In the genomic region with DNA sequence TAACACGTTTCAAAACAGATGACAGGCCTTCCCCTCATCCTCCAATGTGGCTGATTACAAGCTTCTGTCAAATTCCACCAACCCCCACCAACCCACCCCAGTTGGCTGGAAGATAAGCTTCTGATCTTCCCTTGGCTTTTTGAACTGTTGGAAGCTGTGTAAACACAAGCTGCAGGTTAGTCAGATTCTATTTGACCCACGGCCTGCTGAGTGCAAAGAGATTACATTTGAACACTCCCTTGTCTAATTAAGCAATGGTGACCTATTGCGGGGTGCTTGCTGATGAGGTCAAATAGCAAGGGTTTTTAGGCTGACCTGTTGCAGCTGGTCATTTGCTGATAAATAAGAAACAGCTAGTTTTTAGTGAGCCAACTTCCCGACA, we compare ENCODE assay signal across 2 cellular contexts.
TF ChIP-seq lines count a peak whose summit lies in the region.

No MANE protein-coding gene starts in this region.

TF ChIP-seq in endothelial cell of umbilical vein, 7 proteins besides CTCF, POLR2A, EP300 and RAD21:
- no peak for TF ChIP-seq EZH2 (IDR thresholded peaks at IDR 0.05; ENCODE audit: borderline replicate concordance, low read depth, low read length, severe bottlenecking)
- peak; percentile 30 for TF ChIP-seq GATA2 (IDR thresholded peaks at IDR 0.05; ENCODE audit: insufficient read depth, insufficient read length, low read depth, low read length)

TF ChIP-seq in HepG2, 621 proteins besides CTCF, POLR2A, EP300 and RAD21 (continues in another document):
- TF ChIP-seq ZMYM4 (CRISPR knock-in tag; IDR thresholded peaks at IDR 0.05) (peak; percentile 65; the same call in 1 of the 2 replicates), ZNF747 (CRISPR knock-in tag; IDR thresholded peaks at IDR 0.05; ENCODE audit: borderline replicate concordance) (no peak), SP5 (CRISPR knock-in tag; IDR thresholded peaks at IDR 0.05; ENCODE audit: borderline replicate concordance, low read depth) (peak; percentile 45; the same call in 1 of the 2 replicates), ZMYM2 (CRISPR knock-in tag; IDR thresholded peaks at IDR 0.05) (no peak), ZFX (CRISPR knock-in tag; IDR thresholded peaks at IDR 0.05; ENCODE audit: low read depth) (peak; percentile 32; the same call in 1 of the 2 replicates), CEBPB (IDR thresholded peaks at IDR 0.05; ENCODE audit: borderline replicate concordance, low read depth, low read length) (peak; percentile 69; the same call in 1 of the 2 replicates), TCF7 (IDR thresholded peaks at IDR 0.05; ENCODE audit: low read depth) (peak; percentile 90), ZNF34 (CRISPR knock-in tag; IDR thresholded peaks at IDR 0.05; ENCODE audit: borderline replicate concordance) (no peak), BHLHE40 (IDR thresholded peaks at IDR 0.05; ENCODE audit: low read length) (peak; percentile 49; the same call in 1 of the 2 replicates), MBD4 (IDR thresholded peaks at IDR 0.05; ENCODE audit: borderline replicate concordance, low read length) (no peak), ZNF724P (CRISPR knock-in tag; IDR thresholded peaks at IDR 0.05; ENCODE audit: borderline replicate concordance) (0 out of 2 replicates have a peak, but pooled peaks have one; percentile 43), TGIF2 (CRISPR knock-in tag; IDR thresholded peaks at IDR 0.05) (no peak), KDM3A (CRISPR knock-in tag; IDR thresholded peaks at IDR 0.05; ENCODE audit: low read depth) (peak; percentile 56; the same call in 1 of the 2 replicates), PAWR (CRISPR knock-in tag; IDR thresholded peaks at IDR 0.05; ENCODE audit: borderline replicate concordance) (no peak), FOXA3 (CRISPR knock-in tag; IDR thresholded peaks at IDR 0.05) (peak; percentile 75), FOSL2 (CRISPR knock-in tag; IDR thresholded peaks at IDR 0.05) (peak; percentile 72), JUNB (CRISPR knock-in tag; IDR thresholded peaks at IDR 0.05; ENCODE audit: borderline replicate concordance) (0 out of 2 replicates have a peak, but pooled peaks have one; percentile 48), NR2F6 (IDR thresholded peaks at IDR 0.05) (peak; percentile 98), NR2F6 (CRISPR knock-in tag; IDR thresholded peaks at IDR 0.05) (peak; percentile 95), ZNF777 (CRISPR knock-in tag; IDR thresholded peaks at IDR 0.05) (no peak), AGO2 (optimal IDR thresholded peaks at IDR 0.05; ENCODE audit: low read depth, low read length) (no peak), ZNF205 (CRISPR knock-in tag; IDR thresholded peaks at IDR 0.05) (peak; percentile 29; the same call in 1 of the 2 replicates), ZBTB3 (CRISPR knock-in tag; IDR thresholded peaks at IDR 0.05; ENCODE audit: borderline replicate concordance, low read depth) (no peak), SOX13 (IDR thresholded peaks at IDR 0.05) (no peak), SOX13 (CRISPR knock-in tag; conservative IDR thresholded peaks at IDR 0.05 in 1 of 2, IDR thresholded peaks at IDR 0.05 in 1 of 2) (peak in 1 of 2 experiments; percentile 63; a peak in 2 of 4 replicates), ZFP36L1 (CRISPR knock-in tag; IDR thresholded peaks at IDR 0.05) (0 out of 2 replicates have a peak, but pooled peaks have one; percentile 32), PLRG1 (conservative IDR thresholded peaks at IDR 0.05) (no peak), HDAC1 (CRISPR knock-in tag; IDR thresholded peaks at IDR 0.05) (peak; percentile 38; the same call in 1 of the 2 replicates), SMARCC2 (IDR thresholded peaks at IDR 0.05) (no peak), ZNF616 (CRISPR knock-in tag; IDR thresholded peaks at IDR 0.05; ENCODE audit: low read depth) (no peak), SMYD3 (CRISPR knock-in tag; IDR thresholded peaks at IDR 0.05) (0 out of 2 replicates have a peak, but pooled peaks have one; percentile 41), MAFF (IDR thresholded peaks at IDR 0.05; ENCODE audit: low read depth, low read length) (0 out of 2 replicates have a peak, but pooled peaks have one; percentile 8), ZNF232 (CRISPR knock-in tag; IDR thresholded peaks at IDR 0.05; ENCODE audit: borderline replicate concordance) (no peak), EHMT2 (IDR thresholded peaks at IDR 0.05; ENCODE audit: borderline replicate concordance, low read depth, low read length) (peak; percentile 71; the same call in 1 of the 2 replicates), FOXJ3 (CRISPR knock-in tag; IDR thresholded peaks at IDR 0.05; ENCODE audit: borderline replicate concordance) (peak; percentile 53; the same call in 1 of the 2 replicates), ZNF253 (CRISPR knock-in tag; IDR thresholded peaks at IDR 0.05; ENCODE audit: borderline replicate concordance) (no peak)
- TF ChIP-seq, protein P1, sequence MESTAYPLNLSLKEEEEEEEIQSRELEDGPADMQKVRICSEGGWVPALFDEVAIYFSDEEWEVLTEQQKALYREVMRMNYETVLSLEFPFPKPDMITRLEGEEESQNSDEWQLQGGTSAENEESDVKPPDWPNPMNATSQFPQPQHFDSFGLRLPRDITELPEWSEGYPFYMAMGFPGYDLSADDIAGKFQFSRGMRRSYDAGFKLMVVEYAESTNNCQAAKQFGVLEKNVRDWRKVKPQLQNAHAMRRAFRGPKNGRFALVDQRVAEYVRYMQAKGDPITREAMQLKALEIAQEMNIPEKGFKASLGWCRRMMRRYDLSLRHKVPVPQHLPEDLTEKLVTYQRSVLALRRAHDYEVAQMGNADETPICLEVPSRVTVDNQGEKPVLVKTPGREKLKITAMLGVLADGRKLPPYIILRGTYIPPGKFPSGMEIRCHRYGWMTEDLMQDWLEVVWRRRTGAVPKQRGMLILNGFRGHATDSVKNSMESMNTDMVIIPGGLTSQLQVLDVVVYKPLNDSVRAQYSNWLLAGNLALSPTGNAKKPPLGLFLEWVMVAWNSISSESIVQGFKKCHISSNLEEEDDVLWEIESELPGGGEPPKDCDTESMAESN (CRISPR knock-in tag; conservative IDR thresholded peaks at IDR 0.05): 0 out of 2 replicates have a peak, but pooled peaks have one; percentile 46
- TF ChIP-seq, protein P2, sequence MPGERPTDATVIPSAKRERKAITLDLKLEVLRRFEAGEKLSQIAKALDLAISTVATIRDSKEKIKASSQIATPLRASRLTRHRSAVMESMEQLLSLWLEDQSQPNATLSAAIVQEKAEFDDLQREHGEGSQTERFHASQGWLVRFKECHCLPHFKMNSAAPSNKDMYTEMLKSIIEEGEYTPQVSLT (CRISPR knock-in tag; IDR thresholded peaks at IDR 0.05; ENCODE audit: borderline replicate concordance, low read depth): no peak
- TF ChIP-seq, protein P3, sequence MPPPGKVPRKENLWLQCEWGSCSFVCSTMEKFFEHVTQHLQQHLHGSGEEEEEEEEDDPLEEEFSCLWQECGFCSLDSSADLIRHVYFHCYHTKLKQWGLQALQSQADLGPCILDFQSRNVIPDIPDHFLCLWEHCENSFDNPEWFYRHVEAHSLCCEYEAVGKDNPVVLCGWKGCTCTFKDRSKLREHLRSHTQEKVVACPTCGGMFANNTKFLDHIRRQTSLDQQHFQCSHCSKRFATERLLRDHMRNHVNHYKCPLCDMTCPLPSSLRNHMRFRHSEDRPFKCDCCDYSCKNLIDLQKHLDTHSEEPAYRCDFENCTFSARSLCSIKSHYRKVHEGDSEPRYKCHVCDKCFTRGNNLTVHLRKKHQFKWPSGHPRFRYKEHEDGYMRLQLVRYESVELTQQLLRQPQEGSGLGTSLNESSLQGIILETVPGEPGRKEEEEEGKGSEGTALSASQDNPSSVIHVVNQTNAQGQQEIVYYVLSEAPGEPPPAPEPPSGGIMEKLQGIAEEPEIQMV (CRISPR knock-in tag; IDR thresholded peaks at IDR 0.05; ENCODE audit: low read depth): no peak
- TF ChIP-seq, protein P4, sequence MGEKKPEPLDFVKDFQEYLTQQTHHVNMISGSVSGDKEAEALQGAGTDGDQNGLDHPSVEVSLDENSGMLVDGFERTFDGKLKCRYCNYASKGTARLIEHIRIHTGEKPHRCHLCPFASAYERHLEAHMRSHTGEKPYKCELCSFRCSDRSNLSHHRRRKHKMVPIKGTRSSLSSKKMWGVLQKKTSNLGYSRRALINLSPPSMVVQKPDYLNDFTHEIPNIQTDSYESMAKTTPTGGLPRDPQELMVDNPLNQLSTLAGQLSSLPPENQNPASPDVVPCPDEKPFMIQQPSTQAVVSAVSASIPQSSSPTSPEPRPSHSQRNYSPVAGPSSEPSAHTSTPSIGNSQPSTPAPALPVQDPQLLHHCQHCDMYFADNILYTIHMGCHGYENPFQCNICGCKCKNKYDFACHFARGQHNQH (CRISPR knock-in tag; IDR thresholded peaks at IDR 0.05): peak; percentile 26; the same call in 1 of the 2 replicates
- TF ChIP-seq, protein P5, sequence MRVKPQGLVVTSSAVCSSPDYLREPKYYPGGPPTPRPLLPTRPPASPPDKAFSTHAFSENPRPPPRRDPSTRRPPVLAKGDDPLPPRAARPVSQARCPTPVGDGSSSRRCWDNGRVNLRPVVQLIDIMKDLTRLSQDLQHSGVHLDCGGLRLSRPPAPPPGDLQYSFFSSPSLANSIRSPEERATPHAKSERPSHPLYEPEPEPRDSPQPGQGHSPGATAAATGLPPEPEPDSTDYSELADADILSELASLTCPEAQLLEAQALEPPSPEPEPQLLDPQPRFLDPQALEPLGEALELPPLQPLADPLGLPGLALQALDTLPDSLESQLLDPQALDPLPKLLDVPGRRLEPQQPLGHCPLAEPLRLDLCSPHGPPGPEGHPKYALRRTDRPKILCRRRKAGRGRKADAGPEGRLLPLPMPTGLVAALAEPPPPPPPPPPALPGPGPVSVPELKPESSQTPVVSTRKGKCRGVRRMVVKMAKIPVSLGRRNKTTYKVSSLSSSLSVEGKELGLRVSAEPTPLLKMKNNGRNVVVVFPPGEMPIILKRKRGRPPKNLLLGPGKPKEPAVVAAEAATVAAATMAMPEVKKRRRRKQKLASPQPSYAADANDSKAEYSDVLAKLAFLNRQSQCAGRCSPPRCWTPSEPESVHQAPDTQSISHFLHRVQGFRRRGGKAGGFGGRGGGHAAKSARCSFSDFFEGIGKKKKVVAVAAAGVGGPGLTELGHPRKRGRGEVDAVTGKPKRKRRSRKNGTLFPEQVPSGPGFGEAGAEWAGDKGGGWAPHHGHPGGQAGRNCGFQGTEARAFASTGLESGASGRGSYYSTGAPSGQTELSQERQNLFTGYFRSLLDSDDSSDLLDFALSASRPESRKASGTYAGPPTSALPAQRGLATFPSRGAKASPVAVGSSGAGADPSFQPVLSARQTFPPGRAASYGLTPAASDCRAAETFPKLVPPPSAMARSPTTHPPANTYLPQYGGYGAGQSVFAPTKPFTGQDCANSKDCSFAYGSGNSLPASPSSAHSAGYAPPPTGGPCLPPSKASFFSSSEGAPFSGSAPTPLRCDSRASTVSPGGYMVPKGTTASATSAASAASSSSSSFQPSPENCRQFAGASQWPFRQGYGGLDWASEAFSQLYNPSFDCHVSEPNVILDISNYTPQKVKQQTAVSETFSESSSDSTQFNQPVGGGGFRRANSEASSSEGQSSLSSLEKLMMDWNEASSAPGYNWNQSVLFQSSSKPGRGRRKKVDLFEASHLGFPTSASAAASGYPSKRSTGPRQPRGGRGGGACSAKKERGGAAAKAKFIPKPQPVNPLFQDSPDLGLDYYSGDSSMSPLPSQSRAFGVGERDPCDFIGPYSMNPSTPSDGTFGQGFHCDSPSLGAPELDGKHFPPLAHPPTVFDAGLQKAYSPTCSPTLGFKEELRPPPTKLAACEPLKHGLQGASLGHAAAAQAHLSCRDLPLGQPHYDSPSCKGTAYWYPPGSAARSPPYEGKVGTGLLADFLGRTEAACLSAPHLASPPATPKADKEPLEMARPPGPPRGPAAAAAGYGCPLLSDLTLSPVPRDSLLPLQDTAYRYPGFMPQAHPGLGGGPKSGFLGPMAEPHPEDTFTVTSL (CRISPR knock-in tag; IDR thresholded peaks at IDR 0.05; ENCODE audit: borderline replicate concordance): peak; percentile 70; the same call in 1 of the 2 replicates
- TF ChIP-seq, protein P6, sequence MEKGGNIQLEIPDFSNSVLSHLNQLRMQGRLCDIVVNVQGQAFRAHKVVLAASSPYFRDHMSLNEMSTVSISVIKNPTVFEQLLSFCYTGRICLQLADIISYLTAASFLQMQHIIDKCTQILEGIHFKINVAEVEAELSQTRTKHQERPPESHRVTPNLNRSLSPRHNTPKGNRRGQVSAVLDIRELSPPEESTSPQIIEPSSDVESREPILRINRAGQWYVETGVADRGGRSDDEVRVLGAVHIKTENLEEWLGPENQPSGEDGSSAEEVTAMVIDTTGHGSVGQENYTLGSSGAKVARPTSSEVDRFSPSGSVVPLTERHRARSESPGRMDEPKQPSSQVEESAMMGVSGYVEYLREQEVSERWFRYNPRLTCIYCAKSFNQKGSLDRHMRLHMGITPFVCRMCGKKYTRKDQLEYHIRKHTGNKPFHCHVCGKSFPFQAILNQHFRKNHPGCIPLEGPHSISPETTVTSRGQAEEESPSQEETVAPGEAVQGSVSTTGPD (CRISPR knock-in tag; IDR thresholded peaks at IDR 0.05): no peak
- TF ChIP-seq, protein P7, sequence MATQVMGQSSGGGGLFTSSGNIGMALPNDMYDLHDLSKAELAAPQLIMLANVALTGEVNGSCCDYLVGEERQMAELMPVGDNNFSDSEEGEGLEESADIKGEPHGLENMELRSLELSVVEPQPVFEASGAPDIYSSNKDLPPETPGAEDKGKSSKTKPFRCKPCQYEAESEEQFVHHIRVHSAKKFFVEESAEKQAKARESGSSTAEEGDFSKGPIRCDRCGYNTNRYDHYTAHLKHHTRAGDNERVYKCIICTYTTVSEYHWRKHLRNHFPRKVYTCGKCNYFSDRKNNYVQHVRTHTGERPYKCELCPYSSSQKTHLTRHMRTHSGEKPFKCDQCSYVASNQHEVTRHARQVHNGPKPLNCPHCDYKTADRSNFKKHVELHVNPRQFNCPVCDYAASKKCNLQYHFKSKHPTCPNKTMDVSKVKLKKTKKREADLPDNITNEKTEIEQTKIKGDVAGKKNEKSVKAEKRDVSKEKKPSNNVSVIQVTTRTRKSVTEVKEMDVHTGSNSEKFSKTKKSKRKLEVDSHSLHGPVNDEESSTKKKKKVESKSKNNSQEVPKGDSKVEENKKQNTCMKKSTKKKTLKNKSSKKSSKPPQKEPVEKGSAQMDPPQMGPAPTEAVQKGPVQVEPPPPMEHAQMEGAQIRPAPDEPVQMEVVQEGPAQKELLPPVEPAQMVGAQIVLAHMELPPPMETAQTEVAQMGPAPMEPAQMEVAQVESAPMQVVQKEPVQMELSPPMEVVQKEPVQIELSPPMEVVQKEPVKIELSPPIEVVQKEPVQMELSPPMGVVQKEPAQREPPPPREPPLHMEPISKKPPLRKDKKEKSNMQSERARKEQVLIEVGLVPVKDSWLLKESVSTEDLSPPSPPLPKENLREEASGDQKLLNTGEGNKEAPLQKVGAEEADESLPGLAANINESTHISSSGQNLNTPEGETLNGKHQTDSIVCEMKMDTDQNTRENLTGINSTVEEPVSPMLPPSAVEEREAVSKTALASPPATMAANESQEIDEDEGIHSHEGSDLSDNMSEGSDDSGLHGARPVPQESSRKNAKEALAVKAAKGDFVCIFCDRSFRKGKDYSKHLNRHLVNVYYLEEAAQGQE (IDR thresholded peaks at IDR 0.05; ENCODE audit: borderline replicate concordance in 1 of 2, low read depth in 1 of 2, low read length in 2 of 2): 0 out of 4 replicates have a peak, but pooled peaks of 1 of the 2 experiments have one; percentile 21
- TF ChIP-seq, protein P8, sequence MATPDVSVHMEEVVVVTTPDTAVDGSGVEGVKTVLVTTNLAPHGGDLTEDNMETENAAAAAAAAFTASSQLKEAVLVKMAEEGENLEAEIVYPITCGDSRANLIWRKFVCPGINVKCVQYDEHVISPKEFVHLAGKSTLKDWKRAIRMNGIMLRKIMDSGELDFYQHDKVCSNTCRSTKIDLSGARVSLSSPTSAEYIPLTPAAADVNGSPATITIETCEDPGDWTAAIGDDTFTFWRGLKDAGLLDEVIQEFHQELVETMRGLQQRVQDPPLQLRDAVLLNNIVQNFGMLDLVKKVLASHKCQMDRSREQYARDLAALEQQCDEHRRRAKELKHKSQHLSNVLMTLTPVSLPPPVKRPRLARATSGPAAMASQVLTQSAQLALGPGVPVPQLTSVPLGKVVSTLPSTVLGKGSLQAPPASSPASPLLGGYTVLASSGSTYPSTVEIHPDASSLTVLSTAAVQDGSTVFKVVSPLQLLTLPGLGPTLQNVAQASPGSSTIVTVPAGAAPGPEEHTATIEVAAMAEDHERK (CRISPR knock-in tag; IDR thresholded peaks at IDR 0.05; ENCODE audit: low read depth): no peak
